8 cellular contexts compared by ENCODE assay signal in the genomic region with DNA sequence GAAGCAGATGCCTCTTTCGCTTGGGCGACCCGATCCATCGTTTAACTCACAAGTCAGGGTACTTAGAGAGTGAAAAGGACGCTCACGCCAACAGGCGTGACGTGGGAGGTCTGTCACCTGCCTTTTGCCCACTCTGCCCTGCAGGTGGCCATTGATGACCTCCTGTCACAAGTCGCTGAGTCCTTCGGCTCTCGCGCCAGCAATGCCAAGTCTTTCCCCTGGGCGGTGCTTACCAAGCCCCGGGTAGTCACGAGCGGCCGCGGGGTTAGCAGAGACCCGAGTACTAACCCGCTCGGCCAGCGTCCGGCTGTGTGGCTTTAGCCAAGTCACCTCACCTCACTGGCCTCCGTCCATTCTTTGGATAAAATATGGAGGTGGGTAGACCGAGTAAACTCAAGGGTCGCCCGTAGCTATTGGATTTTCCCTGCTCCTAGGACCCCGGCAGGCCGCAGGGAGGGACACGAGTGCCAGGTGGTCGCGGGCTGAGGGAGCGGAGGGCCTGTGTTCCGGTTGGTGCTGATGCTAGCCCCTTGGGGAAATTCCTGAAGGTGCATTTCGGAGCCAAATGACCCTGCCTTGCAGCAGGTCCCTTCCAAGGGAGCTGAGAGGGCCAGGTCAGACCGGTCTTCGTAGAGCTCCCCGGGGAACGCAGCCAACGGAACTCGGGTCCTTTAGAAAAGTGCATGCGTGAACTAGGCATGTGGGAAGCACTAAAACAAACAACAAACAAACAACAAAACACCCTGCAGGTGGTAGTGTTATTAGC. TPM values are rescaled to one million over a fixed set of nuclear protein-coding genes. Genes with fewer than 3 reads are reported as not detected.
DNase-seq lines count a peak whose midpoint lies in the region; ATAC-seq, FAIRE-seq and TF ChIP-seq lines count a peak whose summit lies in the region.

No MANE protein-coding gene starts in this region.

- CTCF ChIA-PET in K562 (lab: Yijun Ruan, JAX; ENCODE audit: low intra/inter-chr PET ratio), result no interaction called here

- no TSS peak for BruUV-seq in K562 (replicated peaks; lab: Mats Ljungman, UMichigan)

- no peaks in the 10 kb centered on the region for H4K20me1 ChIP-seq in OCI-LY1 (ENCODE audit: insufficient read depth, low read length)
- H4K20me1 ChIP-seq in K562 (replicated peaks; ENCODE audit: control insufficient read depth, insufficient read depth, low read length), result no peaks in the 10 kb centered on the region

- H3K9me1 ChIP-seq in K562 (ENCODE audit: control insufficient read depth, insufficient read depth, low read length), result no peaks in the 10 kb centered on the region

- H3K4me3 ChIP-seq in OCI-LY1 (ENCODE audit: low read depth, low read length, poor library complexity, severe bottlenecking) (no peak overlapping the region), K562 (peak overlapping the region; percentile 30; the same call in 1 of the 2 replicates), iPS-20b (ENCODE audit: low read length) (peak overlapping the region; percentile 68), skeletal muscle satellite cell (ENCODE audit: low read length) (peak overlapping the region; percentile 81)

- POLR2A ChIA-PET in K562 (lab: Yijun Ruan, JAX), result no interaction called here

- H3K4me1 ChIP-seq in OCI-LY1 (ENCODE audit: insufficient read depth, low read length, severe bottlenecking) (no peaks in the 10 kb centered on the region), K562 (replicated peaks in 1 of 2; ENCODE audit: control insufficient read depth in 2 of 2, insufficient read depth in 2 of 2, low read length in 2 of 2) (peaks cover 2 to 13% of the 10 kb centered on the region in 2 experiments; a peak in 3 of 5 replicates), iPS-20b (ENCODE audit: insufficient read depth, low read length) (no peaks in the 10 kb centered on the region; the same call in 1 of the 2 replicates), skeletal muscle satellite cell (ENCODE audit: control insufficient read depth, insufficient read depth, low read length) (peaks cover 14% of the 10 kb centered on the region)

- no peak for TF ChIP-seq EP300 in K562 (IDR thresholded peaks at IDR 0.05; ENCODE audit: low read length)

- in situ Hi-C loops in K562 (cut with MboI), result no loop called here

- no peaks in the 10 kb centered on the region for H3F3A ChIP-seq in OCI-LY1 (ENCODE audit: insufficient read depth, low read length)

- WGBS in K562 (ENCODE audit: insufficient coverage, low coverage, missing lambda C conversion rate), result 49% methylated on average over 40 of the region's 42 CpGs

- H3K9me3 ChIP-seq in OCI-LY1 (ENCODE audit: low read length) (no peaks in the 10 kb centered on the region), K562 (replicated peaks; ENCODE audit: control insufficient read depth, insufficient read depth, low read depth, low read length) (no peaks in the 10 kb centered on the region), iPS-20b (ENCODE audit: insufficient read depth, low read depth, low read length) (no peaks in the 10 kb centered on the region), skeletal muscle satellite cell (replicated peaks; ENCODE audit: low read length) (no peaks in the 10 kb centered on the region)

- no peak for TF ChIP-seq RAD21 in K562 (CRISPR knock-in tag; conservative IDR thresholded peaks at IDR 0.05 in 1 of 2, IDR thresholded peaks at IDR 0.05 in 1 of 2)

- H3K36me3 ChIP-seq in OCI-LY1 (ENCODE audit: insufficient read depth, low read length) (no peaks in the 10 kb centered on the region), K562 (ENCODE audit: control insufficient read depth, insufficient read depth, low read length) (no peaks in the 10 kb centered on the region), iPS-20b (ENCODE audit: insufficient read depth, low read depth, low read length) (no peaks in the 10 kb centered on the region), skeletal muscle satellite cell (ENCODE audit: insufficient read depth, low read length) (no peaks in the 10 kb centered on the region)

- H3K9ac ChIP-seq in OCI-LY1 (ENCODE audit: low read length), result no peak overlapping the region
- H3K9ac ChIP-seq in K562 (ENCODE audit: insufficient read depth in 1 of 2, low read depth in 2 of 2, low read length in 2 of 2), result peak overlapping the region in 1 of 2 experiments; percentile 82; a peak in 1 of 4 replicates
- H3K9ac ChIP-seq in iPS-20b (ENCODE audit: low read depth, low read length), result peak overlapping the region; percentile 43; the same call in 1 of the 2 replicates
- H3K9ac ChIP-seq in skeletal muscle satellite cell (ENCODE audit: low read depth, low read length), result peak overlapping the region; percentile 68

- H3K79me2 ChIP-seq in OCI-LY1 (ENCODE audit: insufficient read depth, low read length), result no peaks in the 10 kb centered on the region
- no peaks in the 10 kb centered on the region for H3K79me2 ChIP-seq in K562 (ENCODE audit: control insufficient read depth, insufficient read depth, low read length)

- H3K27ac ChIP-seq in OCI-LY1 (ENCODE audit: low read depth, low read length, poor library complexity, severe bottlenecking) (no peak overlapping the region), K562 (ENCODE audit: extremely low read depth, low read depth, low read length) (no peak overlapping the region), iPS-20b (ENCODE audit: low read length) (no peak overlapping the region)

- H2AFZ ChIP-seq in OCI-LY1 (ENCODE audit: low read length) (no peak overlapping the region), K562 (ENCODE audit: low read depth, low read length) (peak overlapping the region; percentile 67)

- ATAC-seq in GM18907 (IDR thresholded peaks at IDR 0.05; ENCODE audit: unreplicated experiment) (peak; percentile 57), HG03135 (IDR thresholded peaks at IDR 0.05; ENCODE audit: unreplicated experiment) (peak; percentile 24), K562 (peak; percentile 17; the same call in 1 of the 3 replicates)

- TF ChIP-seq CTCF in OCI-LY1 (IDR thresholded peaks at IDR 0.05; ENCODE audit: low read length), result no peak
- TF ChIP-seq CTCF in K562 (IDR thresholded peaks at IDR 0.05 in 2 of 3, conservative IDR thresholded peaks at IDR 0.05 in 1 of 3; ENCODE audit: insufficient read depth in 2 of 3, low read depth in 1 of 3, low read length in 3 of 3), result no peak

- intact Hi-C loops in K562 (cut with micrococcal nuclease), result no loop called here

- FAIRE-seq in K562 (lab: Jason Lieb, UNC), result no peak

- no peaks in the 10 kb centered on the region for H3K9me2 ChIP-seq in OCI-LY1 (ENCODE audit: low read depth, low read length)

- DNase-seq in CD1c-positive myeloid dendritic cell (ENCODE audit: extremely low spot score) (peak; percentile 39), K562 (ENCODE audit: extremely low read depth in 1 of 4, low spot score in 3 of 4) (no peak), NCI-H187 treated with DMSO at 0.1 percent for 48 hours (lab: John Stamatoyannopoulos, UW) (no peak)

- 0 out of 2 replicates have a peak overlapping the region, but pooled peaks have one; percentile 19 for H3K4me2 ChIP-seq in OCI-LY1 (ENCODE audit: low read length)
- peak overlapping the region; percentile 70 for H3K4me2 ChIP-seq in K562 (ENCODE audit: insufficient read depth, low read length)
- H3K4me2 ChIP-seq in skeletal muscle satellite cell (ENCODE audit: low read length), result peak overlapping the region; percentile 100

- no peak for TF ChIP-seq POLR2A in K562 (conservative IDR thresholded peaks at IDR 0.05)

- no peaks in the 10 kb centered on the region; the same call in 1 of the 2 replicates for H3K27me3 ChIP-seq in OCI-LY1 (ENCODE audit: insufficient read depth, low read length)
- no peaks in the 10 kb centered on the region; a peak in 1 of 5 replicates for H3K27me3 ChIP-seq in K562 (ENCODE audit: control insufficient read depth in 2 of 2, insufficient read depth in 2 of 2, low read length in 2 of 2)
- peaks cover 61% of the 10 kb centered on the region for H3K27me3 ChIP-seq in iPS-20b (ENCODE audit: insufficient read depth, low read length)
- H3K27me3 ChIP-seq in skeletal muscle satellite cell (ENCODE audit: control insufficient read depth, insufficient read depth, low read length), result peaks cover 8% of the 10 kb centered on the region

TF ChIP-seq in K562, 482 proteins besides CTCF, POLR2A, EP300 and RAD21 (continues in another document):
- no peak for TF ChIP-seq LARP7 (IDR thresholded peaks at IDR 0.05)
- TF ChIP-seq, protein P1, sequence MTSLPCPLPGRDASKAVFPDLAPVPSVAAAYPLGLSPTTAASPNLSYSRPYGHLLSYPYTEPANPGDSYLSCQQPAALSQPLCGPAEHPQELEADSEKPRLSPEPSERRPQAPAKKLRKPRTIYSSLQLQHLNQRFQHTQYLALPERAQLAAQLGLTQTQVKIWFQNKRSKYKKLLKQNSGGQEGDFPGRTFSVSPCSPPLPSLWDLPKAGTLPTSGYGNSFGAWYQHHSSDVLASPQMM (CRISPR knock-in tag; IDR thresholded peaks at IDR 0.05), result no peak

RNA-seq across cellular contexts. Expression of a gene that starts 0.7 kb away (rescaled TPM):
- 11.2 and 28.4 TPM in 2 replicates for total RNA-seq in K562 (2011; cell fraction: chromatin; rRNA removed; ENCODE audit: low replicate concordance)
- 4.3 and 8.4 TPM in 2 replicates for total RNA-seq in K562 (2011; cell fraction: nucleolus; rRNA removed)
- total RNA-seq in K562 (2011; cell fraction: nucleoplasm; rRNA removed), result 16.1 and 27.0 TPM in 2 replicates
- total RNA-seq in K562 (2014; rRNA removed) (14.8 and 17.8 TPM in 2 replicates), K562 (2014; rRNA removed; fragmentation: Illumina TruSeq; extraction: Trizol) (37.5 and 37.8 TPM in 2 replicates), K562 (2015; rRNA removed; fragmentation: Illumina TruSeq; extraction: Trizol) (29.4 and 30.0 TPM in 2 replicates), K562 (2021) (18.7 and 21.9 TPM in 2 replicates)
- polyA plus RNA-seq in K562 (2011; rRNA removed) (23.3 and 28.3 TPM in 2 replicates), K562 (2014; fragmentation: Illumina TruSeq; extraction: Trizol) (23.9 and 29.8 TPM in 2 replicates), K562 (2014; fragmentation: Nextera tagmentation; extraction: Ambion mirVana) (10 to 100 TPM; 26.6 to 27.4 TPM), K562 (2014; rRNA removed) (21.0 and 26.3 TPM in 2 replicates)
- 8.8 and 18.9 TPM in 2 replicates for polyA plus RNA-seq in K562 (2011; cell fraction: cytosol; rRNA removed)
- polyA plus RNA-seq in K562 (2011; cell fraction: nucleus; rRNA removed), result 9.1 and 9.8 TPM in 2 replicates
- polyA plus RNA-seq in K562 (2012), result 20.5 and 22.7 TPM in 2 replicates
- polyA minus RNA-seq in K562 (2011; rRNA and poly(A)+ RNA removed), result 28.0 and 33.7 TPM in 2 replicates
- polyA minus RNA-seq in K562 (2011; cell fraction: cytosol; rRNA and poly(A)+ RNA removed), result 8.7 and 13.0 TPM in 2 replicates
- polyA minus RNA-seq in K562 (2011; cell fraction: nucleus; rRNA and poly(A)+ RNA removed), result 9.8 and 16.0 TPM in 2 replicates
- total RNA-seq in skeletal muscle satellite cell (2012; rRNA removed), result 0.25 and 0.66 TPM in 2 replicates

Comparison
In these comparisons a context has a peak if more than half of its experiments do, and no peak if none do; other contexts are left out.
1. H3K4me2 ChIP-seq: peak in every context shown above with its lines; median percentile 100 in skeletal muscle satellite cell; 70 in K562; 19 in OCI-LY1.